ENCODE assay signal across 38 cellular contexts in the genomic region with DNA sequence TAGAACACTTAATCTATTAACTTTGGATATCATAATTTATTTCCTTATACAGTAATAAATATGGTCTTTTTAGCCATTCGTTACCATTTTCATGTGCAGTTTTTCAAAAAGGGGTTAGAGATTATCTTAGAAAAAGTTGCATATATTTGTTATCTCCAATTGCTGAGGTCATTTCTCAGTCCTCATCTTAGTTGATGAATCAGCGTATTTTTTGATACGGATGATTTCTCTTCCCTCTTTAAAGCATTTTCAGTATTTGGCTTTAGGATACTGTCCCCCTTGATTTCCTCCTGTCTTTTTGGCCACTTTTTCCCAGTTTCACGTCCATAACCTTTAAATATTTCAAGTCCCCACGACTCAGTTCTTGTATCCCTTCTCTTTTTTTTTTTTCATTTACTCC. TPM values are rescaled to one million over a fixed set of nuclear protein-coding genes. Genes with fewer than 3 reads are reported as not detected.
"Had no signal": no experiment of that assay in that cellular context is flagged by ENCODE, and none has a peak within 500 bp of the region (broad histone marks: within the 10 kb centered on the region; RNA-seq: fewer than 3 reads in every experiment).

No MANE protein-coding gene starts in this region.

- H3K4me2 ChIP-seq: PC-9 had no signal

- ATAC-seq: activated naive CD8-positive, alpha-beta T cell treated with anti-CD3 and anti-CD28 coated beads, Interleukin-2, amount 50 U/mL, for 24 hours; activated T-cell treated with anti-CD3 and anti-CD28 coated beads, Interleukin-2, amount 50 U/mL, for 4 hours; Right ventricle myocardium inferior; SK-N-SH treated with all-trans-retinoic acid at 6 μM for 48 hours; T-cell had no signal

- H3K27me3 ChIP-seq: MG63 had no signal

- H3K9me3 ChIP-seq: MG63 had no signal

- FAIRE-seq: bronchial epithelial cell, RCC 7860 had no signal

- H3K36me3 ChIP-seq: MG63 had no signal

- H3K27ac Mint-ChIP-seq: activated B cell treated with CpG ODN at 0.5 μM for 24 hours; activated CD4-positive, alpha-beta memory T cell treated with anti-CD3 and anti-CD28 coated beads for 36 hours; activated naive CD4-positive, alpha-beta T cell treated with anti-CD3 and anti-CD28 coated beads, Interleukin-2, amount 10 ng/mL, durations not matched to agents 7 days and 5 days; activated naive CD8-positive, alpha-beta T cell; activated naive CD8-positive, alpha-beta T cell treated with anti-CD3 and anti-CD28 coated beads, Interleukin-2, amount 50 U/mL, for 24 hours; activated T-helper 1 cell treated with anti-CD3 and anti-CD28 coated beads, Interleukin-12 subunit alpha, Interleukin-12 subunit beta, Interleukin-2, Interleukin-4 antibody, amounts not matched to agents 30 ng/mL and 10 ng/mL and 1 ng/mL, durations not matched to agents 14 hours and 24 hours and 36 hours; brain; T-cell had no signal

- DNase-seq: activated B cell treated with CpG ODN at 0.5 μM for 24 hours; activated CD4-positive, alpha-beta memory T cell treated with anti-CD3 and anti-CD28 coated beads for 36 hours; activated CD4-positive, alpha-beta T cell treated with anti-CD3 and anti-CD28 coated beads for 4 hours; activated CD4-positive, alpha-beta T cell treated with anti-CD3 and anti-CD28 coated beads, Interleukin-2, amount 50 U/mL, for 1 hour; activated CD4-positive, CD25-positive, alpha-beta regulatory T cell treated with anti-CD3 and anti-CD28 coated beads, Interleukin-2, amount 50 U/mL, for 72 hours; activated CD8-positive, alpha-beta memory T cell treated with anti-CD3 and anti-CD28 coated beads, Interleukin-2, amount 50 U/mL, for 4 hours; activated gamma-delta T cell treated with Interleukin-2 at 50 U/mL for 16 hours; activated naive CD4-positive, alpha-beta T cell treated with anti-CD3 and anti-CD28 coated beads, Interleukin-2, amount 10 ng/mL, durations not matched to agents 7 days and 5 days; activated naive CD8-positive, alpha-beta T cell treated with anti-CD3 and anti-CD28 coated beads, Interleukin-2, amount 50 U/mL, for 24 hours; activated T-cell treated with anti-CD3 and anti-CD28 coated beads for 4 hours; activated T-cell treated with anti-CD3 and anti-CD28 coated beads, Interleukin-2, amount 50 U/mL, for 4 hours; anterior cingulate cortex; caudate nucleus; cerebellar nuclear complex; Kasumi-1; MG63; MV-4-11; NCI-H1092; NCI-H1436 treated with DMSO at 0.1 percent for 48 hours; NCI-H1694 treated with DMSO at 0.1 percent for 48 hours; NCI-H2029; NCI-H510A; NCI-H526; NCI-H748 treated with DMSO at 0.1 percent for 48 hours; NK-92 treated with Interleukin-12 subunit alpha and Interleukin-12 subunit beta, amount 100 ng/mL, for 24 hours; PC-9; SIG-M5; T-cell; T-helper 2 cell; T-helper 9 cell had no signal

- H2AFZ ChIP-seq: PC-9 had no signal

- H3K27ac ChIP-seq: PC-9, RWPE1 had no signal

- H3K4me1 Mint-ChIP-seq: activated B cell treated with CpG ODN at 0.5 μM for 24 hours; activated naive CD4-positive, alpha-beta T cell treated with anti-CD3 and anti-CD28 coated beads, Interleukin-2, amount 10 ng/mL, durations not matched to agents 7 days and 5 days; activated naive CD8-positive, alpha-beta T cell treated with anti-CD3 and anti-CD28 coated beads, Interleukin-2, amount 50 U/mL, for 24 hours; brain; T-cell had no signal

- H3K4me3 Mint-ChIP-seq: activated B cell treated with CpG ODN at 0.5 μM for 24 hours; activated CD4-positive, alpha-beta memory T cell treated with anti-CD3 and anti-CD28 coated beads for 36 hours; activated naive CD4-positive, alpha-beta T cell treated with anti-CD3 and anti-CD28 coated beads, Interleukin-2, amount 10 ng/mL, durations not matched to agents 7 days and 5 days; activated naive CD8-positive, alpha-beta T cell; activated naive CD8-positive, alpha-beta T cell treated with anti-CD3 and anti-CD28 coated beads, Interleukin-2, amount 50 U/mL, for 24 hours; activated T-cell treated with anti-CD3 and anti-CD28 coated beads, Interleukin-2, amount 50 U/mL, for 4 hours; activated T-helper 1 cell treated with anti-CD3 and anti-CD28 coated beads, Interleukin-12 subunit alpha, Interleukin-12 subunit beta, Interleukin-2, Interleukin-4 antibody, amounts not matched to agents 30 ng/mL and 10 ng/mL and 1 ng/mL, durations not matched to agents 14 hours and 24 hours and 36 hours; brain; T-cell had no signal

- H3K36me3 Mint-ChIP-seq: activated naive CD4-positive, alpha-beta T cell treated with anti-CD3 and anti-CD28 coated beads, Interleukin-2, amount 10 ng/mL, durations not matched to agents 7 days and 5 days had no signal

- H3K4me3 ChIP-seq: MG63, PC-9 had no signal

- H3K9me3 Mint-ChIP-seq: activated B cell treated with CpG ODN at 0.5 μM for 24 hours; activated CD4-positive, alpha-beta memory T cell treated with anti-CD3 and anti-CD28 coated beads for 36 hours; activated naive CD4-positive, alpha-beta T cell treated with anti-CD3 and anti-CD28 coated beads, Interleukin-2, amount 10 ng/mL, durations not matched to agents 7 days and 5 days; activated naive CD8-positive, alpha-beta T cell treated with anti-CD3 and anti-CD28 coated beads, Interleukin-2, amount 50 U/mL, for 24 hours; activated T-cell treated with anti-CD3 and anti-CD28 coated beads, Interleukin-2, amount 50 U/mL, for 4 hours; activated T-helper 1 cell treated with anti-CD3 and anti-CD28 coated beads, Interleukin-12 subunit alpha, Interleukin-12 subunit beta, Interleukin-2, Interleukin-4 antibody, amounts not matched to agents 30 ng/mL and 10 ng/mL and 1 ng/mL, durations not matched to agents 14 hours and 24 hours and 36 hours; brain; T-cell had no signal

- H3K27me3 Mint-ChIP-seq: activated B cell treated with CpG ODN at 0.5 μM for 24 hours; activated CD4-positive, alpha-beta memory T cell treated with anti-CD3 and anti-CD28 coated beads for 36 hours; activated naive CD4-positive, alpha-beta T cell treated with anti-CD3 and anti-CD28 coated beads, Interleukin-2, amount 10 ng/mL, durations not matched to agents 7 days and 5 days; activated naive CD8-positive, alpha-beta T cell; activated naive CD8-positive, alpha-beta T cell treated with anti-CD3 and anti-CD28 coated beads, Interleukin-2, amount 50 U/mL, for 24 hours; T-cell had no signal

RNA-seq across cellular contexts. Expression of a gene that starts 54.3 kb away (rescaled TPM):
- total RNA-seq: activated B cell treated with CpG ODN at 0.5 μM for 24 hours; activated CD4-positive, alpha-beta memory T cell treated with anti-CD3 and anti-CD28 coated beads for 36 hours; activated T-cell treated with anti-CD3 and anti-CD28 coated beads, Interleukin-2, amount 50 U/mL, for 4 hours; activated T-helper 1 cell treated with anti-CD3 and anti-CD28 coated beads, Interleukin-12 subunit alpha, Interleukin-12 subunit beta, Interleukin-2, Interleukin-4 antibody, amounts not matched to agents 30 ng/mL and 10 ng/mL and 1 ng/mL, durations not matched to agents 14 hours and 24 hours and 36 hours; bronchial epithelial cell; PC-9; Right ventricle myocardium inferior; T-cell had no signal
